In the genomic region with DNA sequence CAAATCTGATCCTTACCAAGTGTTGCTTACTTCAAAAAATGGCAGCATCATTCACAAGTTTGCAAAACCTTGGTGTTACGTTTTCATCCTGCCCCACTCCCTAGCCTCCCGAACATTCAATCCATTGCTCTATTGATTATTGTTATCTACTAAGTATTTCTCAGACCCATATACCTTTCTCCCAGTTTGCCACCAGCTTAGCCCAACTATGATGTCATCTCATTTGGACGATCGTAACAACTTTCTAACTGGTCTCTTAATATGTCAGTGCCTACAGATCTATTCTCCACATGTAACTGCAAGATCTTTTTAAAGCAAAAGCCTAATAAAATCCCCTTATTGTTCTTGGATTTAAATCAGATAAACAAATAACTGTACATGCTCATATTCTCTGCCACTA, we compare ENCODE assay signal across 36 cellular contexts.
"Had no signal": no experiment of that assay in that cellular context is flagged by ENCODE, and none has a peak within 500 bp of the region (broad histone marks: within the 10 kb centered on the region; RNA-seq: fewer than 3 reads in every experiment).

No MANE protein-coding gene starts in this region.

- H3K9me3 ChIP-seq: MG63 had no signal

- H3K27me3 ChIP-seq: MG63 had no signal

- DNase-seq: Karpas-422, Kasumi-1, MG63, MM.1S, MV-4-11, NCI-H1048, NCI-H1092, NCI-H1092 treated with DMSO at 0.1 percent for 48 hours, NCI-H1105, NCI-H1105 treated with DMSO at 0.1 percent for 48 hours, NCI-H1417, NCI-H1417 treated with DMSO at 0.1 percent for 48 hours, NCI-H1436, NCI-H1436 treated with DMSO at 0.1 percent for 48 hours, NCI-H146, NCI-H1694, NCI-H1694 treated with DMSO at 0.1 percent for 48 hours, NCI-H187, NCI-H187 treated with DMSO at 0.1 percent for 48 hours, NCI-H1930, NCI-H2029, NCI-H2029 treated with DMSO at 0.1 percent for 48 hours, NCI-H2081, NCI-H2081 treated with DMSO at 0.1 percent for 48 hours, NCI-H2107, NCI-H2171, NCI-H2171 treated with DMSO at 0.1 percent for 48 hours, NCI-H2227 treated with DMSO at 0.1 percent for 48 hours, NCI-H226, NCI-H345, NCI-H446, NCI-H446 treated with DMSO at 0.1 percent for 48 hours, NCI-H510A, NCI-H510A treated with DMSO at 0.1 percent for 48 hours, NCI-H524, NCI-H524 treated with DMSO at 0.1 percent for 48 hours had no signal

- H3K4me3 ChIP-seq: MG63 had no signal

- H3K36me3 ChIP-seq: MG63 had no signal
